22 cellular contexts compared by ENCODE assay signal in genomic region chr3:22045882-22046281, GRCh38.
"Had no signal": no experiment of that assay in that cellular context is flagged by ENCODE, and none has a peak within 500 bp of the region (broad histone marks: within the 10 kb centered on the region; RNA-seq: fewer than 3 reads in every experiment).

No MANE protein-coding gene starts in this region.

- H3K9me3 ChIP-seq: ascending aorta, colonic mucosa, esophagus squamous epithelium, gastroesophageal sphincter, thoracic aorta had no signal

- H3K36me3 ChIP-seq: adrenal gland, ascending aorta, colonic mucosa, esophagus squamous epithelium, gastroesophageal sphincter, spleen, thoracic aorta had no signal

- DNase-seq: activated CD8-positive, alpha-beta memory T cell treated with anti-CD3 and anti-CD28 coated beads for 24 hours; activated CD8-positive, alpha-beta memory T cell treated with anti-CD3 and anti-CD28 coated beads, Interleukin-2, amount 50 U/mL, for 4 hours; activated naive CD4-positive, alpha-beta T cell; activated T-cell treated with anti-CD3 and anti-CD28 coated beads, Interleukin-2, amount 50 U/mL, for 24 hours; adrenal gland; colonic mucosa; dorsolateral prefrontal cortex; endodermal cell; esophagus squamous epithelium; head of caudate nucleus; hypothalamus; left ventricle myocardium superior; mammary epithelial cell; naive thymus-derived CD8-positive, alpha-beta T cell; retina; spleen; stimulated activated CD4-positive, alpha-beta T cell treated with anti-CD3 and anti-CD28 coated beads, Interleukin-4, amount 100 ng/mL, for 1 hour; stimulated activated naive CD4-positive, alpha-beta T cell; T-helper 9 cell had no signal

- H3K4me1 ChIP-seq: adrenal gland, ascending aorta, colonic mucosa, esophagus squamous epithelium, gastroesophageal sphincter, spleen had no signal

- H3K27me3 ChIP-seq: adrenal gland, ascending aorta, colonic mucosa, esophagus squamous epithelium, gastroesophageal sphincter, spleen had no signal

- ATAC-seq: gastroesophageal sphincter; left ventricle myocardium superior; naive thymus-derived CD8-positive, alpha-beta T cell had no signal

- H3K4me3 ChIP-seq: adrenal gland, ascending aorta, colonic mucosa, dorsolateral prefrontal cortex, esophagus squamous epithelium, gastroesophageal sphincter, spleen, thoracic aorta had no signal

- H3K27ac ChIP-seq: adrenal gland, ascending aorta, colonic mucosa, dorsolateral prefrontal cortex, esophagus squamous epithelium, gastroesophageal sphincter, spleen, thoracic aorta had no signal
